ENCODE assay signal across 21 cellular contexts in the genomic region with DNA sequence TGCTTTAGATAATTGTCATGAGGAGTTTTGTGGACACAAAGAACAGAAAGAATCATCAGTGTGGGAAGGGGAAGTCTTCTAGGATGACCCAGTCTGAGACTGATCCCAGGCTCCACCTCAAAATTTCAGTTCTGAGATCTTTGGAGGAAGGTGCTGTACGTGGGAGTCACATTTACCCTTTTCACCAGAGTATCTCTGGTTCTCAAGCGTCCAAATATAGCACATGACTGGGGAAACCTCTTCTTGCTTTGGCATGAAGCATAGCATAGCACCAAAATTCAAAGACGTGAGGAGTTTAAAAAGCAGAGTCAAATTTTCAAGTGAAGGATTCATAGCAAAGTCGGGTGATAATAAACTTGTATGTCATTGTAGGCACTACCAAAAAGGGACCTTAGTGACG.
DNase-seq lines count a peak whose midpoint lies in the region; ATAC-seq, FAIRE-seq and TF ChIP-seq lines count a peak whose summit lies in the region.
"Had no signal": no experiment of that assay in that cellular context is flagged by ENCODE, and none has a peak within 500 bp of the region (broad histone marks: within the 10 kb centered on the region; RNA-seq: fewer than 3 reads in every experiment).

No MANE protein-coding gene starts in this region.

- H3K14ac ChIP-seq in trophoblast cell (ENCODE audit: low read length): no peak overlapping the region

- H2BK12ac ChIP-seq in trophoblast cell (ENCODE audit: low read length): peak overlapping the region; percentile 71

- ATAC-seq in Right ventricle myocardium inferior (peak; percentile 58), left cardiac atrium (no peak), HG03097 (IDR thresholded peaks at IDR 0.05; ENCODE audit: low FRiP score, unreplicated experiment) (no peak)
- ATAC-seq: CD8-positive, alpha-beta T cell; HCT116; HepG2 had no signal

- no peak overlapping the region for H2BK5ac ChIP-seq in trophoblast cell (ENCODE audit: low read depth, low read length, poor library complexity)

- no peak overlapping the region for H2AFZ ChIP-seq in trophoblast cell (ENCODE audit: insufficient read depth, low read length, poor library complexity)

- no peak overlapping the region for H3K9ac ChIP-seq in trophoblast cell (ENCODE audit: low read length)
- H3K9ac ChIP-seq: BLaER1 had no signal

- H2AK5ac ChIP-seq in trophoblast cell (ENCODE audit: low read length): no peak overlapping the region

- no peak overlapping the region for H3K18ac ChIP-seq in trophoblast cell (ENCODE audit: low read length)

- no CpG with 5 or more reads among the region's 5 CpGs for WGBS in trophoblast cell (ENCODE audit: extremely low coverage, insufficient coverage, insufficient read length)

- H3K27ac ChIP-seq in left ventricle myocardium inferior (replicated peaks): peak overlapping the region; percentile 76
- no peak overlapping the region for H3K27ac ChIP-seq in trophoblast cell (ENCODE audit: low read depth, low read length)
- H3K27ac ChIP-seq: BLaER1 had no signal

- no peak for DNase-seq in Right ventricle myocardium inferior (ENCODE audit: missing footprints)
- no peak for DNase-seq in left cardiac atrium
- DNase-seq in GM19239 (ENCODE audit: insufficient read length, low spot score): no peak
- no peak for DNase-seq in left ventricle myocardium inferior
- no peak for DNase-seq in trophoblast cell
- no peak for DNase-seq in HuH-7.5 (ENCODE audit: low spot score)
- DNase-seq: 8988T; Calu3; CD8-positive, alpha-beta T cell; DMS 273 treated with DMSO at 0.1 percent for 48 hours; DMS53; DND-41; EL; GOT3; H7; HFFc6 had no signal

- H3K4me2 ChIP-seq in trophoblast cell (ENCODE audit: low read length): no peak overlapping the region
- H3K4me2 ChIP-seq: BLaER1 had no signal

- H3K79me1 ChIP-seq in trophoblast cell (ENCODE audit: low read length): no peaks in the 10 kb centered on the region

- H3K36me3 ChIP-seq in left ventricle myocardium inferior (no peaks in the 10 kb centered on the region), trophoblast cell (ENCODE audit: control insufficient read depth in 1 of 2, insufficient read depth in 2 of 2, low read length in 2 of 2) (no peaks in the 10 kb centered on the region)
- H3K36me3 ChIP-seq: BLaER1 had no signal

- H3K27me3 ChIP-seq in left ventricle myocardium inferior (ENCODE audit: low read depth): no peaks in the 10 kb centered on the region
- no peaks in the 10 kb centered on the region for H3K27me3 ChIP-seq in trophoblast cell (ENCODE audit: insufficient read depth, low read length)
- H3K27me3 ChIP-seq: BLaER1 had no signal

- H3K79me2 ChIP-seq in trophoblast cell (ENCODE audit: control insufficient read depth, insufficient read depth, low read length, poor library complexity): no peaks in the 10 kb centered on the region

- H3K4me1 ChIP-seq in left ventricle myocardium inferior (peaks cover 48% of the 10 kb centered on the region), trophoblast cell (ENCODE audit: control insufficient read depth in 1 of 2, insufficient read depth in 2 of 2, low read length in 2 of 2) (peaks cover 0 to 3% of the 10 kb centered on the region in 2 experiments)
- H3K4me1 ChIP-seq: BLaER1 had no signal

- H3K9me3 ChIP-seq in left ventricle myocardium inferior (replicated peaks) (no peaks in the 10 kb centered on the region), trophoblast cell (ENCODE audit: insufficient read depth, low read depth, low read length) (no peaks in the 10 kb centered on the region)
- H3K9me3 ChIP-seq: BLaER1 had no signal

- no peak overlapping the region for H4K12ac ChIP-seq in trophoblast cell (ENCODE audit: low read depth, low read length)

- H3K4ac ChIP-seq in trophoblast cell (ENCODE audit: low read depth, low read length): no peak overlapping the region

- no peak overlapping the region for H3K23ac ChIP-seq in trophoblast cell (ENCODE audit: low read length)

- intact Hi-C loops in Right ventricle myocardium inferior (cut with DNase I): no loop called here
- intact Hi-C loops in left cardiac atrium (cut with DNase I): no loop called here
- intact Hi-C loops in left ventricle myocardium inferior (cut with micrococcal nuclease): no loop called here

- no peak overlapping the region for H4K8ac ChIP-seq in trophoblast cell (ENCODE audit: low read depth, low read length)

- H3K4me3 ChIP-seq in left ventricle myocardium inferior: no peak overlapping the region
- H3K4me3 ChIP-seq in trophoblast cell (ENCODE audit: low read depth, low read length): no peak overlapping the region
- H3K4me3 ChIP-seq: BLaER1 had no signal

- FAIRE-seq in GM19239 (lab: Jason Lieb, UNC): peak; percentile 18
- FAIRE-seq: GM12891, HepG2 had no signal

- TF ChIP-seq CTCF in left ventricle myocardium inferior (IDR thresholded peaks at IDR 0.05; ENCODE audit: borderline replicate concordance): no peak

- H4K91ac ChIP-seq in trophoblast cell (ENCODE audit: low read depth, low read length): no peak overlapping the region

- no peak overlapping the region for H2BK120ac ChIP-seq in trophoblast cell (ENCODE audit: insufficient read depth, low read length, poor library complexity)
